1 cellular context compared by ENCODE assay signal in genomic region chr10:62816179-62817119, GRCh38.
TF ChIP-seq lines count a peak whose summit lies in the region.

TSS of gene EGR2 (minus strand) at chr10:62816366. CDS start at chr10:62816029, 337 bp downstream.

TF ChIP-seq in HEK293, 187 proteins besides CTCF, POLR2A, EP300 and RAD21 (continued from another document and continues in another):
- no peak for TF ChIP-seq ZNF114 (tag by site-specific recombination; IDR thresholded peaks at IDR 0.05)
- TF ChIP-seq ZFP69B (tag by site-specific recombination; IDR thresholded peaks at IDR 0.05): no peak
- peak; percentile 100 for TF ChIP-seq ELK4 (IDR thresholded peaks at IDR 0.05; ENCODE audit: borderline replicate concordance, low read depth, low read length)
- TF ChIP-seq OSR2 (tag by site-specific recombination; IDR thresholded peaks at IDR 0.05): no peak
- no peak for TF ChIP-seq ZSCAN18 (tag by site-specific recombination; IDR thresholded peaks at IDR 0.05)
- TF ChIP-seq ZNF280D (tag by site-specific recombination; IDR thresholded peaks at IDR 0.05): no peak
- TF ChIP-seq TCF7L2 (IDR thresholded peaks at IDR 0.05; ENCODE audit: borderline replicate concordance, low read depth, low read length): no peak
- TF ChIP-seq REPIN1 (tag by site-specific recombination; IDR thresholded peaks at IDR 0.05; ENCODE audit: low read depth): no peak
- TF ChIP-seq ZFP37 (tag by site-specific recombination; IDR thresholded peaks at IDR 0.05): no peak
- no peak for TF ChIP-seq ZNF610 (tag by site-specific recombination; IDR thresholded peaks at IDR 0.05; ENCODE audit: borderline replicate concordance)
- no peak for TF ChIP-seq ZNF792 (tag by site-specific recombination; IDR thresholded peaks at IDR 0.05)
- no peak for TF ChIP-seq ZNF701 (tag by site-specific recombination; IDR thresholded peaks at IDR 0.05)
- TF ChIP-seq ZNF26 (tag by site-specific recombination; IDR thresholded peaks at IDR 0.05): no peak
- no peak for TF ChIP-seq BCL11B (tag by site-specific recombination; IDR thresholded peaks at IDR 0.05; ENCODE audit: low read depth)
- 0 out of 2 replicates have a peak, but pooled peaks have one; percentile 13 for TF ChIP-seq KLF8 (tag by site-specific recombination; IDR thresholded peaks at IDR 0.05)
- TF ChIP-seq KLF7 (tag by site-specific recombination; IDR thresholded peaks at IDR 0.05; ENCODE audit: borderline replicate concordance): no peak
- 0 out of 2 replicates have a peak, but pooled peaks have one; percentile 11 for TF ChIP-seq ZBTB44 (tag by site-specific recombination; IDR thresholded peaks at IDR 0.05)
- no peak for TF ChIP-seq ZNF677 (tag by site-specific recombination; IDR thresholded peaks at IDR 0.05)
- TF ChIP-seq ZNF585B (tag by site-specific recombination; IDR thresholded peaks at IDR 0.05): no peak
- TF ChIP-seq ZNF266 (tag by site-specific recombination; IDR thresholded peaks at IDR 0.05; ENCODE audit: low read depth): no peak
- no peak for TF ChIP-seq ZNF394 (tag by site-specific recombination; IDR thresholded peaks at IDR 0.05; ENCODE audit: borderline replicate concordance)
- TF ChIP-seq PRDM6 (tag by site-specific recombination; IDR thresholded peaks at IDR 0.05): no peak
- TF ChIP-seq ZNF549 (tag by site-specific recombination; IDR thresholded peaks at IDR 0.05): no peak
- TF ChIP-seq SALL2 (tag by site-specific recombination; IDR thresholded peaks at IDR 0.05; ENCODE audit: borderline replicate concordance): no peak
- TF ChIP-seq ZNF777 (tag by site-specific recombination; IDR thresholded peaks at IDR 0.05; ENCODE audit: borderline replicate concordance): no peak
- no peak for TF ChIP-seq ZNF501 (tag by site-specific recombination; IDR thresholded peaks at IDR 0.05)
- TF ChIP-seq PRDM10 (tag by site-specific recombination; IDR thresholded peaks at IDR 0.05): no peak
- no peak for TF ChIP-seq ZNF324 (tag by site-specific recombination; IDR thresholded peaks at IDR 0.05)
- TF ChIP-seq ZNF391 (tag by site-specific recombination; IDR thresholded peaks at IDR 0.05; ENCODE audit: borderline replicate concordance, low read depth): no peak
- no peak for TF ChIP-seq ZNF248 (tag by site-specific recombination; IDR thresholded peaks at IDR 0.05)
- TF ChIP-seq ZSCAN30 (tag by site-specific recombination; IDR thresholded peaks at IDR 0.05): peak; percentile 52; the same call in 1 of the 2 replicates
- TF ChIP-seq AEBP2 (tag by site-specific recombination; IDR thresholded peaks at IDR 0.05; ENCODE audit: borderline replicate concordance): no peak
- no peak for TF ChIP-seq ZSCAN16 (tag by site-specific recombination; IDR thresholded peaks at IDR 0.05)
- peak; percentile 54 for TF ChIP-seq SP2 (tag by site-specific recombination; IDR thresholded peaks at IDR 0.05)
- TF ChIP-seq ZNF362 (tag by site-specific recombination; IDR thresholded peaks at IDR 0.05): peak; percentile 92
- no peak for TF ChIP-seq ZNF548 (tag by site-specific recombination; IDR thresholded peaks at IDR 0.05)
- peak; percentile 54; the same call in 1 of the 2 replicates for TF ChIP-seq KLF10 (tag by site-specific recombination; IDR thresholded peaks at IDR 0.05)
- TF ChIP-seq ZNF221 (tag by site-specific recombination; IDR thresholded peaks at IDR 0.05; ENCODE audit: borderline replicate concordance): no peak
- TF ChIP-seq ZBTB48 (tag by site-specific recombination; IDR thresholded peaks at IDR 0.05): no peak; the same call in 1 of the 2 replicates
- TF ChIP-seq ZBTB1 (tag by site-specific recombination; IDR thresholded peaks at IDR 0.05): no peak
- no peak for TF ChIP-seq ZNF433 (tag by site-specific recombination; IDR thresholded peaks at IDR 0.05; ENCODE audit: low read depth)
- no peak for TF ChIP-seq ZNF654 (tag by site-specific recombination; IDR thresholded peaks at IDR 0.05; ENCODE audit: low read depth)
- TF ChIP-seq SP7 (tag by site-specific recombination; IDR thresholded peaks at IDR 0.05): 0 out of 2 replicates have a peak, but pooled peaks have one; percentile 16
- TF ChIP-seq ZNF645 (tag by site-specific recombination; IDR thresholded peaks at IDR 0.05): no peak
- no peak for TF ChIP-seq ZNF19 (tag by site-specific recombination; IDR thresholded peaks at IDR 0.05; ENCODE audit: low read depth)
